Comparison of ENCODE assay signal across 39 cellular contexts in the genomic region with DNA sequence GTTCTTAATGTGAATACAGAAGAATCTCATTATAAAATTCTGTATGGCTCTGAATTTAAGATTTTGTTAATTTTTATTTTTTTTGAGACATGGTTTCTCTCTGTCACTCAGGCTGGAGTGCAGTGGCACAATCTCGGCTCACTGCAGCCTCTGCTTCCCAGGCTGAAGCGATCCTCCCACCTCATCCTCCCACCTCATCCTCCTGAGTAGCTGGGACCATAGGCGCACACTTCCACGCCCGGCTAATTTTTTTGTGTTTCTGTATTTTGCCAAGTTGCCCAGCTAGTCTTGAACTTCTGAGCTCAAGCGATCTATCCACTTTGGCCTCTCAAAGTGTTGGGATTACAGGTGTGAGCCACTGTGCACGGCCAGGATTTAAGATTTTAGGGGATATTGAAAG. TPM values are rescaled to one million over a fixed set of nuclear protein-coding genes. Genes with fewer than 3 reads are reported as not detected.
"Had no signal": no experiment of that assay in that cellular context is flagged by ENCODE, and none has a peak within 500 bp of the region (broad histone marks: within the 10 kb centered on the region; RNA-seq: fewer than 3 reads in every experiment).

No MANE protein-coding gene starts in this region.

- H3K4me3 ChIP-seq: MG63 had no signal

- H3K9me3 ChIP-seq: MG63 had no signal

- H3K36me3 ChIP-seq: MG63 had no signal

- DNase-seq: Karpas-422, Kasumi-1, MG63, MM.1S, MV-4-11, NCI-H1048, NCI-H1092, NCI-H1092 treated with DMSO at 0.1 percent for 48 hours, NCI-H1105, NCI-H1105 treated with DMSO at 0.1 percent for 48 hours, NCI-H1417, NCI-H1417 treated with DMSO at 0.1 percent for 48 hours, NCI-H1436, NCI-H1436 treated with DMSO at 0.1 percent for 48 hours, NCI-H146, NCI-H1694, NCI-H1694 treated with DMSO at 0.1 percent for 48 hours, NCI-H187, NCI-H187 treated with DMSO at 0.1 percent for 48 hours, NCI-H1930, NCI-H2029, NCI-H2029 treated with DMSO at 0.1 percent for 48 hours, NCI-H2081, NCI-H2081 treated with DMSO at 0.1 percent for 48 hours, NCI-H2107, NCI-H2171, NCI-H2171 treated with DMSO at 0.1 percent for 48 hours, NCI-H2227 treated with DMSO at 0.1 percent for 48 hours, NCI-H226, NCI-H345, NCI-H446, NCI-H446 treated with DMSO at 0.1 percent for 48 hours, NCI-H510A, NCI-H510A treated with DMSO at 0.1 percent for 48 hours, NCI-H524 had no signal

RNA-seq across cellular contexts. Expression of a gene that starts 14.3 kb away (rescaled TPM):
- total RNA-seq: LHCN-M2, M059J, MCF 10A, NCI-H460 had no signal

RNA-seq across cellular contexts. Expression of a gene that starts 17.5 kb away (rescaled TPM):
- total RNA-seq: LHCN-M2, M059J, MCF 10A, NCI-H460 had no signal
